ENCODE assay signal across 1 cellular context in the genomic region with DNA sequence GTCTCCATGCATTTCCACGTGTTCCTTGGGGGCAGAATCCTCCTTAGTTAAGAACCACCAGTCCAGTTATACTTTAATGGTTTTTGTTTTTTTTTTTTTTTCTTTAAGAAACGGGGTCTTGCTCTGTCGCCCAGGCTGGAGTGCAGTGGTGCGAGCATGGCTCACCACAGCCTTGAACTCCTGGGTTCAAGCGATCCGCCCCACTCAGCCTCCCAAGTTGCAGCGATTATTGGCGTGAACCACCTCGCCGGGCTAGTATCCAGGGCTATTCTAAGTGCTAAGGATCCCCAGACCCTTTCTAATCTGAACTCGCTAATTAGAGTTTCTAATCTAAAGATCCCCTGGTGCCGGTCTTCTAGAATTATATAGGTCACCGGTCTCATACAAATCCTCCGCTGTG.
TF ChIP-seq lines count a peak whose summit lies in the region.

No MANE protein-coding gene starts in this region.

TF ChIP-seq in H1, 55 proteins besides CTCF, POLR2A, EP300 and RAD21:
- TF ChIP-seq, protein P1, sequence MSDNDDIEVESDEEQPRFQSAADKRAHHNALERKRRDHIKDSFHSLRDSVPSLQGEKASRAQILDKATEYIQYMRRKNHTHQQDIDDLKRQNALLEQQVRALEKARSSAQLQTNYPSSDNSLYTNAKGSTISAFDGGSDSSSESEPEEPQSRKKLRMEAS (IDR thresholded peaks at IDR 0.05), result no peak
- TF ChIP-seq SP4 (IDR thresholded peaks at IDR 0.05; ENCODE audit: low read length), result no peak
- TF ChIP-seq TEAD4 (IDR thresholded peaks at IDR 0.05; ENCODE audit: low read depth, low read length), result no peak
- TF ChIP-seq KDM4A (IDR thresholded peaks at IDR 0.05; ENCODE audit: low read depth, low read length, severe bottlenecking), result no peak
- no peak for TF ChIP-seq CHD2 (IDR thresholded peaks at IDR 0.05; ENCODE audit: low read length)
- no peak for TF ChIP-seq RBBP5 (IDR thresholded peaks at IDR 0.05; ENCODE audit: borderline replicate concordance, low read depth, low read length)
- TF ChIP-seq SUZ12 (IDR thresholded peaks at IDR 0.05; ENCODE audit: low read length), result no peak
- no peak for TF ChIP-seq SIN3A (conservative IDR thresholded peaks at IDR 0.05 in 1 of 2, IDR thresholded peaks at IDR 0.05 in 1 of 2; ENCODE audit: low read depth in 1 of 2, low read length in 2 of 2)
- no peak for TF ChIP-seq ZNF274 (IDR thresholded peaks at IDR 0.05; ENCODE audit: borderline replicate concordance, extremely low read depth, low read length)
- no peak for TF ChIP-seq HDAC2 (IDR thresholded peaks at IDR 0.05; ENCODE audit: borderline replicate concordance in 1 of 2, low read depth in 2 of 2, low read length in 2 of 2)
- TF ChIP-seq, protein P2, sequence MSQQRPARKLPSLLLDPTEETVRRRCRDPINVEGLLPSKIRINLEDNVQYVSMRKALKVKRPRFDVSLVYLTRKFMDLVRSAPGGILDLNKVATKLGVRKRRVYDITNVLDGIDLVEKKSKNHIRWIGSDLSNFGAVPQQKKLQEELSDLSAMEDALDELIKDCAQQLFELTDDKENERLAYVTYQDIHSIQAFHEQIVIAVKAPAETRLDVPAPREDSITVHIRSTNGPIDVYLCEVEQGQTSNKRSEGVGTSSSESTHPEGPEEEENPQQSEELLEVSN (IDR thresholded peaks at IDR 0.05), result no peak
- TF ChIP-seq JUND (IDR thresholded peaks at IDR 0.05; ENCODE audit: low read length), result no peak
- no peak for TF ChIP-seq SRF (IDR thresholded peaks at IDR 0.05; ENCODE audit: low read depth, low read length)
- no peak for TF ChIP-seq RFX5 (IDR thresholded peaks at IDR 0.05; ENCODE audit: borderline replicate concordance, low read depth, low read length)
- no peak for TF ChIP-seq SP1 (IDR thresholded peaks at IDR 0.05; ENCODE audit: low read depth, low read length)
- TF ChIP-seq BACH1 (IDR thresholded peaks at IDR 0.05; ENCODE audit: low read length), result no peak
- TF ChIP-seq TAF1 (IDR thresholded peaks at IDR 0.05; ENCODE audit: low read depth, low read length), result no peak
- no peak for TF ChIP-seq SIX5 (IDR thresholded peaks at IDR 0.05; ENCODE audit: low read depth, low read length)
- TF ChIP-seq, protein P3, sequence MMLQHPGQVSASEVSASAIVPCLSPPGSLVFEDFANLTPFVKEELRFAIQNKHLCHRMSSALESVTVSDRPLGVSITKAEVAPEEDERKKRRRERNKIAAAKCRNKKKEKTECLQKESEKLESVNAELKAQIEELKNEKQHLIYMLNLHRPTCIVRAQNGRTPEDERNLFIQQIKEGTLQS (IDR thresholded peaks at IDR 0.05; ENCODE audit: insufficient read depth, low read depth, low read length), result no peak
TF ChIP-seq in H1: peak in this region for 0.
